In the genomic region with DNA sequence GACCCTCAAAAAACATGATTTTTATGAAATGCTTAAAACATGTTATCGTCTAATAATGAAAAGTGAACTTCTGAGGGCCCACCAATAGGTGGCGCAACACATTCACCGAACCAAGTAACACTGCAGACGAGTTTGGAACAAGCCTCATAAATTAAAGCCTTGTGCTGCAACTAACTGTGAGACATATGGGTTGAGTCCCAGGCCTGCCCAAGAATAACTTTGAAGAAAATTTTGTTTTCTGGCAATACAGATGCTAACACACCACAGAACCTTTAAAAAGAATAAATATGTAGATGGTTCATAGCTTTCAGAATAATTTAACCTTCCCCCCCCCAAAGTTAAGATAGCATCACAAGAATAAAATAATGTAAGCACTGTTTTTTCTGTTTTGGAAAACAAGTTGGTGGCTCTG, we compare ENCODE assay signal across 7 cellular contexts.
DNase-seq lines count a peak whose midpoint lies in the region; ATAC-seq and TF ChIP-seq lines count a peak whose summit lies in the region.

No MANE protein-coding gene starts in this region.

- peak; percentile 83 for TF ChIP-seq CTCF in GM12873 (IDR thresholded peaks at IDR 0.05; ENCODE audit: insufficient read depth, low read depth, low read length, missing control alignments)

- peak; percentile 27 for DNase-seq in LoVo (ENCODE audit: low spot score)
- peak; percentile 56 for DNase-seq in RPMI8226
- DNase-seq in activated effector memory CD4-positive, alpha-beta T cell treated with anti-CD3 and anti-CD28 coated beads, Interleukin-2, amount 50 U/mL, for 16 hours, result peak; percentile 80
- peak; percentile 28 for DNase-seq in germinal center (ENCODE audit: low spot score)
- peak; percentile 7 for DNase-seq in pulmonary artery endothelial cell (ENCODE audit: low read depth, low spot score)

- ATAC-seq in GM19324 (IDR thresholded peaks at IDR 0.05; ENCODE audit: low FRiP score, unreplicated experiment), result no peak

Comparison
In these comparisons a context has a peak if more than half of its experiments do, and no peak if none do; other contexts are left out.
1. DNase-seq: peak in every context shown above with its lines; median percentile 80 in activated effector memory CD4-positive, alpha-beta T cell treated with anti-CD3 and anti-CD28 coated beads, Interleukin-2, amount 50 U/mL, for 16 hours; 56 in RPMI8226; 28 in germinal center; 27 in LoVo; 7 in pulmonary artery endothelial cell.